Comparison of ENCODE assay signal across 10 cellular contexts in the genomic region with DNA sequence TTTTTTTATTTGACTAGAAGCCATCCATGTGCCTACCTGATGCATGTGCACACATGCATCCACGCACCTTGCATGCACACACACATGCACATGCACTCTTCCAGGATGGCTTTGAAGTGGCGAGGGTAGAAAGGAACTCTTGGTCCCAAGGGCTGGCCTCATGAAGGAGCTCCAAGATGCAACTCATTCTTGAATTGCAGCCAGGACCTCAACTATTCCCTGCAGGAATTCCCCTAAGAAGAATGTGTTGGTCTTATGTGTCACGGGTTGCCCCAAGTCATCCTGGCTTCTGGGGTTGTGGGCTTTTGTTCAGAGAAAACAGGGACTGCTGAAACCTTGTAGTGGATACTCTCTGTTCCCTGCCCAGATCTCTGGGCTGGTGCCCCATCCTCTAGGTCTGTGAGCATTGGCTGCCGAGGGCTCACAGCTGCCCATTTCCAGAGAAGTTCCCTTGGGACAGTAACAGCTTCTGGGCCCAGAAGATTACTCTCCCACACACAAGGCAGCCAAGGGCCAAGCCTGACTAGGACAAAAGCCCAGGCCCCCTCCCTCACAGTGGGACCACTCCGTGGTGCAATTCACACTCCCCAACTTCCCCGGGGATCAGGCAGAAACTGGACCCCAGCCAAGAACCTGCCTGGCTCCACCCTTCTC.
DNase-seq lines count a peak whose midpoint lies in the region; TF ChIP-seq lines count a peak whose summit lies in the region.
"Had no signal": no experiment of that assay in that cellular context is flagged by ENCODE, and none has a peak within 500 bp of the region (broad histone marks: within the 10 kb centered on the region; RNA-seq: fewer than 3 reads in every experiment).

No MANE protein-coding gene starts in this region.

- WGBS in lower leg skin, 2 donors = 24 to 31% methylated on average over 6 of the region's 6 CpGs

- H3K4me3 ChIP-seq in epithelial cell of esophagus (ENCODE audit: low read length) = no peak overlapping the region
- H3K4me3 ChIP-seq in lower leg skin (ENCODE audit: low read depth, poor library complexity, severe bottlenecking) = no peak overlapping the region

- peak; percentile 71 for DNase-seq in AG08396 (ENCODE audit: low spot score)
- peak; percentile 99 for DNase-seq in M059J (ENCODE audit: low read depth)
- DNase-seq in epithelial cell of esophagus (ENCODE audit: low read depth) = peak; percentile 75
- DNase-seq in non-pigmented ciliary epithelial cell (ENCODE audit: low read depth) = peak; percentile 97
- no peak for DNase-seq in NK-92 treated with Interleukin-12 subunit alpha and Interleukin-12 subunit beta, amount 100 ng/mL, for 24 hours (lab: John Stamatoyannopoulos, UW)
- no peak for DNase-seq in lower leg skin (ENCODE audit: low spot score in 2 of 2)
- no peak for DNase-seq in NCI-H2171 treated with DMSO at 0.1 percent for 48 hours (lab: John Stamatoyannopoulos, UW)
- DNase-seq in stimulated activated CD4-positive, alpha-beta T cell treated with anti-CD3 and anti-CD28 coated beads, Interleukin-4, amount 100 ng/mL, for 1 hour = no peak
- DNase-seq: activated CD4-positive, CD25-positive, alpha-beta regulatory T cell; NCI-H510A had no signal

- TF ChIP-seq POLR2A in lower leg skin (IDR thresholded peaks at IDR 0.05) = no peak

- intact Hi-C loops in lower leg skin (cut with DNase I; ENCODE audit: low total_unique reads) = no loop called here

- TF ChIP-seq CTCF in epithelial cell of esophagus (IDR thresholded peaks at IDR 0.05; ENCODE audit: insufficient read depth, low read depth, low read length, missing control alignments) (no peak), lower leg skin (IDR thresholded peaks at IDR 0.05) (no peak)

Comparison
In these comparisons a context has a peak if more than half of its experiments do, and no peak if none do; other contexts are left out.
1. DNase-seq: peak in AG08396 (single experiment), M059J (single experiment), epithelial cell of esophagus (single experiment) and non-pigmented ciliary epithelial cell (single experiment); none in NK-92 treated with Interleukin-12 subunit alpha and Interleukin-12 subunit beta, amount 100 ng/mL, for 24 hours (single experiment), lower leg skin (0 of 2), NCI-H2171 treated with DMSO at 0.1 percent for 48 hours (single experiment) and stimulated activated CD4-positive, alpha-beta T cell treated with anti-CD3 and anti-CD28 coated beads, Interleukin-4, amount 100 ng/mL, for 1 hour (single experiment).